Comparison of ENCODE assay signal across 13 cellular contexts in the genomic region with DNA sequence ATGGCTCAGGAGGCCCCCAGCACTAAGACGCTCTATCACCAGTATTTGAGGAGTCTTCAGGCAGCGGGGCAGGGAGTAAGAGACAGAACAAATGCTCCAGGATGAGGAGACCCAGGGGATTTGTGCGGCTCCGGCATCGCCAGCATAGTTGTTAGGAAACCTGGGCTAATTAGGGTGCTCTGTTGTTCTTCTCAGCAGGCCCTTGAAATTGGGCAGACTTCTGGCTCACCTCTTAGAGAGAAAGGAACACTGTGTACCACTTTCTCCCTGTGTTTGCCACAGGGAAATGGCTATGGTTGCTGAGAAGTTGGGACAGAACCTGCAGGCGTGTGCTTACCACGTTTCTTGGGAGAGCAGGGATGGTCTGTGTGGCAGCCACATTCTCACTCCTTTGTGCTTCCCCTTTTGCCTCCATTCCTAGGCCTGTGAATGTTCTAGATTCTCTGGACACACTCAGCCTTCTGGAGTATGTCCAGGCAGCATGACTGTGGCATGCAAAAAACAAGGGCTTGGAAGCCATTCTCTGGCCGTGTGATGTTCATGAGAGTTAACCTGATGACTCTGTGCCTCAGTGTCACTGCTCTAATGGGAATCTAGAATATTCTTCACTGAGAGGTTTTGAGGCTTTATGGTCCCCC.
DNase-seq lines count a peak whose midpoint lies in the region; ATAC-seq and TF ChIP-seq lines count a peak whose summit lies in the region.
"Had no signal": no experiment of that assay in that cellular context is flagged by ENCODE, and none has a peak within 500 bp of the region (broad histone marks: within the 10 kb centered on the region; RNA-seq: fewer than 3 reads in every experiment).

No MANE protein-coding gene starts in this region.

- H3K4me2 ChIP-seq in fibroblast of lung (ENCODE audit: extremely low read depth, insufficient read depth, low read length) (no peak overlapping the region), PC-9 (no peak overlapping the region)

- H3K4me3 Mint-ChIP-seq in activated CD4-positive, alpha-beta T cell treated with anti-CD3 and anti-CD28 coated beads for 36 hours = no peak overlapping the region

- no peak overlapping the region for H3K9ac ChIP-seq in fibroblast of lung (ENCODE audit: insufficient read depth, low read length)

- peaks cover 25% of the 10 kb centered on the region for H3K36me3 Mint-ChIP-seq in activated CD4-positive, alpha-beta T cell treated with anti-CD3 and anti-CD28 coated beads for 36 hours (ENCODE audit: low read depth)

- intact Hi-C loops in activated CD4-positive, alpha-beta T cell treated with anti-CD3 and anti-CD28 coated beads for 36 hours (cut with DNase I, micrococcal nuclease) = loop anchor here in 1 of 2 experiments (5.0 to 10.0 kb wide), 2 partner anchors 117 to 181 kb away; no protein-coding TSS in a partner anchor
- intact Hi-C loops in stomach (cut with DNase I; ENCODE audit: low total_unique reads) = no loop called here
- intact Hi-C loops in PC-9 (cut with micrococcal nuclease; ENCODE audit: unreplicated experiment) = no loop called here

- H3K9me2 ChIP-seq in PC-9 (ENCODE audit: insufficient read depth) = no peaks in the 10 kb centered on the region

- H2AFZ ChIP-seq in fibroblast of lung (ENCODE audit: low read length) (no peak overlapping the region), PC-9 (no peak overlapping the region)

- no peak for ATAC-seq in activated CD4-positive, alpha-beta T cell treated with anti-CD3 and anti-CD28 coated beads for 36 hours
- no peak for ATAC-seq in HG02610 (IDR thresholded peaks at IDR 0.05; ENCODE audit: unreplicated experiment)

- POLR2A ChIA-PET in activated CD4-positive, alpha-beta T cell treated with anti-CD3 and anti-CD28 coated beads for 36 hours (lab: Charles Lee) = no interaction called here
- POLR2A ChIA-PET in PC-9 (lab: Charles Lee; ENCODE audit: unreplicated experiment) = no interaction called here

- no peak for TF ChIP-seq EP300 in stomach (IDR thresholded peaks at IDR 0.05)

- H3K9me3 Mint-ChIP-seq in activated CD4-positive, alpha-beta T cell treated with anti-CD3 and anti-CD28 coated beads for 36 hours (ENCODE audit: low read depth) = peaks cover 10% of the 10 kb centered on the region

- no peak overlapping the region for H3K4me3 ChIP-seq in fibroblast of lung (replicated peaks in 1 of 4; ENCODE audit: control extremely low read depth in 1 of 4, insufficient read depth in 1 of 4, low read depth in 3 of 4, low read length in 4 of 4)
- H3K4me3 ChIP-seq in stomach = no peak overlapping the region
- H3K4me3 ChIP-seq in PC-9 = no peak overlapping the region
- H3K4me3 ChIP-seq: SK-N-MC had no signal

- peak overlapping the region; percentile 24 for H3K27ac Mint-ChIP-seq in activated CD4-positive, alpha-beta T cell treated with anti-CD3 and anti-CD28 coated beads for 36 hours

- H4K20me1 ChIP-seq in fibroblast of lung (ENCODE audit: control insufficient read depth, extremely low read depth, insufficient read depth, low read length) (no peaks in the 10 kb centered on the region), PC-9 (ENCODE audit: insufficient read depth) (0 out of 2 replicates have a peak, but pooled peaks cover 3% of the 10 kb centered on the region)

- TF ChIP-seq CTCF in fibroblast of lung (conservative IDR thresholded peaks at IDR 0.05 in 1 of 2, IDR thresholded peaks at IDR 0.05 in 1 of 2; ENCODE audit: low read depth in 1 of 2, low read length in 2 of 2) = no peak
- no peak for TF ChIP-seq CTCF in stomach (IDR thresholded peaks at IDR 0.05)
- no peak for TF ChIP-seq CTCF in PC-9 (conservative IDR thresholded peaks at IDR 0.05)

- H3K9me3 ChIP-seq in fibroblast of lung (ENCODE audit: control insufficient read depth, insufficient read depth, low read depth, low read length) = no peaks in the 10 kb centered on the region
- H3K9me3 ChIP-seq in stomach = peaks cover 0 to 8% (median 0%) of the 10 kb centered on the region in 4 donors
- no peaks in the 10 kb centered on the region for H3K9me3 ChIP-seq in PC-9 (ENCODE audit: insufficient read depth, low read depth)

- TF ChIP-seq POLR2A in stomach (IDR thresholded peaks at IDR 0.05) = no peak

- H3K27me3 ChIP-seq in fibroblast of lung (ENCODE audit: control insufficient read depth, insufficient read depth, low read length) (no peaks in the 10 kb centered on the region), stomach (no peaks in the 10 kb centered on the region), PC-9 (ENCODE audit: insufficient read depth, low read depth) (no peaks in the 10 kb centered on the region)

- no peaks in the 10 kb centered on the region for H3K4me1 ChIP-seq in fibroblast of lung (ENCODE audit: control insufficient read depth, extremely low read depth, insufficient read depth, low read length)
- H3K4me1 ChIP-seq in stomach = peaks cover 8 to 26% (median 14%) of the 10 kb centered on the region in 4 donors
- no peaks in the 10 kb centered on the region for H3K4me1 ChIP-seq in PC-9 (replicated peaks; ENCODE audit: insufficient read depth)

- no peak for DNase-seq in activated CD4-positive, alpha-beta T cell treated with anti-CD3 and anti-CD28 coated beads for 36 hours
- no peak for DNase-seq in activated CD4-positive, alpha-beta T cell treated with anti-CD3 and anti-CD28 coated beads, Interleukin-2, amount 50 U/mL, for 4 hours
- DNase-seq in NCI-H69 (lab: John Stamatoyannopoulos, UW) (peak; percentile 19), fibroblast of lung (ENCODE audit: low read depth in 2 of 2) (peak; percentile 38 to 56), stomach (no peak), PC-9 (no peak)
- DNase-seq in activated effector memory CD4-positive, alpha-beta T cell treated with anti-CD3 and anti-CD28 coated beads, Interleukin-2, amount 50 U/mL, for 16 hours = no peak
- DNase-seq: aorta, HCEC 1CT, NCI-H524 treated with DMSO at 0.1 percent for 48 hours, posterior cingulate gyrus had no signal

- H3K27me3 Mint-ChIP-seq in activated CD4-positive, alpha-beta T cell treated with anti-CD3 and anti-CD28 coated beads for 36 hours = no peaks in the 10 kb centered on the region

- BruUV-seq in PC-9 (replicated peaks; lab: Mats Ljungman, UMichigan) = no TSS peak

- WGBS in stomach, 5 donors = 85 to 94% (median 85%) methylated on average over 8 of the region's 8 CpGs

- no peaks in the 10 kb centered on the region for H3K79me2 ChIP-seq in fibroblast of lung (ENCODE audit: control insufficient read depth, insufficient read depth, low read length)
- peaks cover 96% of the 10 kb centered on the region for H3K79me2 ChIP-seq in PC-9 (ENCODE audit: low read depth)

- H3K4me1 Mint-ChIP-seq in activated CD4-positive, alpha-beta T cell treated with anti-CD3 and anti-CD28 coated beads for 36 hours = peaks cover 47% of the 10 kb centered on the region

- H3K36me3 ChIP-seq in fibroblast of lung (ENCODE audit: control insufficient read depth, insufficient read depth, low read length) (no peaks in the 10 kb centered on the region), stomach (no peaks in the 10 kb centered on the region), PC-9 (ENCODE audit: low read depth) (peaks cover 5% of the 10 kb centered on the region)

- H3F3A ChIP-seq in PC-9 (ENCODE audit: insufficient read depth, low read depth) = peaks cover 31% of the 10 kb centered on the region; the same call in 1 of the 2 replicates

- no peak overlapping the region for H3K27ac ChIP-seq in fibroblast of lung (ENCODE audit: insufficient read depth, low read length)
- H3K27ac ChIP-seq in stomach = peak overlapping the region in 3 of 5 donors; percentile 2 to 68 (median 34)
- no peak overlapping the region for H3K27ac ChIP-seq in PC-9
- H3K27ac ChIP-seq: SK-N-MC had no signal

- CTCF ChIA-PET in activated CD4-positive, alpha-beta T cell treated with anti-CD3 and anti-CD28 coated beads for 36 hours (lab: Charles Lee) = interaction anchor here (0.6 kb wide), 1 partner anchor 19 kb away, joined by 4 read pairs; no protein-coding TSS in a partner anchor
- CTCF ChIA-PET in PC-9 (lab: Charles Lee) = no interaction called here

Comparison
In these comparisons a context has a peak if more than half of its experiments do, and no peak if none do; other contexts are left out.
1. DNase-seq: peak in NCI-H69 (single experiment) and fibroblast of lung (2 of 2); none in activated CD4-positive, alpha-beta T cell treated with anti-CD3 and anti-CD28 coated beads for 36 hours (single experiment), activated CD4-positive, alpha-beta T cell treated with anti-CD3 and anti-CD28 coated beads, Interleukin-2, amount 50 U/mL, for 4 hours (0 of 2), stomach (single experiment), activated effector memory CD4-positive, alpha-beta T cell treated with anti-CD3 and anti-CD28 coated beads, Interleukin-2, amount 50 U/mL, for 16 hours (single experiment) and PC-9 (0 of 2).
2. H3K27ac ChIP-seq: peak in stomach (3 of 5); none in fibroblast of lung (single experiment) and PC-9 (single experiment).